Comparison of ENCODE assay signal across 21 cellular contexts in genomic region chr17:82588266-82589175, GRCh38. TPM values are rescaled to one million over a fixed set of nuclear protein-coding genes. Genes with fewer than 3 reads are reported as not detected.
DNase-seq lines count a peak whose midpoint lies in the region; ATAC-seq and TF ChIP-seq lines count a peak whose summit lies in the region.
"Had no signal": no experiment of that assay in that cellular context is flagged by ENCODE, and none has a peak within 500 bp of the region (broad histone marks: within the 10 kb centered on the region; RNA-seq: fewer than 3 reads in every experiment).

No MANE protein-coding gene starts in this region.

- TF ChIP-seq CTCF in 22Rv1 (IDR thresholded peaks at IDR 0.05): no peak
- no peak for TF ChIP-seq CTCF in GM10266 (IDR thresholded peaks at IDR 0.05; ENCODE audit: control insufficient read depth, insufficient read depth, low read depth, missing control alignments)

- no peak overlapping the region for H3K4me3 ChIP-seq in H7 (ENCODE audit: insufficient read depth, low read depth, low read length)
- H3K4me3 ChIP-seq: gastrocnemius medialis had no signal

- H3K36me3 Mint-ChIP-seq in activated naive CD8-positive, alpha-beta T cell treated with anti-CD3 and anti-CD28 coated beads for 36 hours: peaks cover 46% of the 10 kb centered on the region
- H3K36me3 Mint-ChIP-seq in naive thymus-derived CD8-positive, alpha-beta T cell: peaks cover 0 to 40% (median 5%) of the 10 kb centered on the region in 3 donors

- H3K9me3 Mint-ChIP-seq in activated naive CD8-positive, alpha-beta T cell treated with anti-CD3 and anti-CD28 coated beads for 36 hours: no peaks in the 10 kb centered on the region
- H3K9me3 Mint-ChIP-seq in naive thymus-derived CD8-positive, alpha-beta T cell: no peaks in the 10 kb centered on the region
- H3K9me3 Mint-ChIP-seq: natural killer cell treated with Interleukin-12 subunit alpha and Interleukin-12 subunit beta and Interleukin-15 and Interleukin-18, amount 100 ng/mL, for 72 hours had no signal

- H3K4me3 Mint-ChIP-seq in activated naive CD8-positive, alpha-beta T cell treated with anti-CD3 and anti-CD28 coated beads for 36 hours: no peak overlapping the region
- no peak overlapping the region for H3K4me3 Mint-ChIP-seq in naive thymus-derived CD8-positive, alpha-beta T cell
- H3K4me3 Mint-ChIP-seq: natural killer cell treated with Interleukin-12 subunit alpha and Interleukin-12 subunit beta and Interleukin-15 and Interleukin-18, amount 100 ng/mL, for 72 hours had no signal

- peak overlapping the region; percentile 54 for H3K27ac Mint-ChIP-seq in activated naive CD8-positive, alpha-beta T cell treated with anti-CD3 and anti-CD28 coated beads for 36 hours
- H3K27ac Mint-ChIP-seq in naive thymus-derived CD8-positive, alpha-beta T cell: peak overlapping the region in 9 of 10 donors; percentile 20 to 85 (median 47)

- POLR2A ChIA-PET in naive thymus-derived CD8-positive, alpha-beta T cell (lab: Charles Lee): interaction anchor here (0.8 kb wide), 1 partner anchor 97 kb away, joined by 5 read pairs; no protein-coding TSS in a partner anchor

- no peaks in the 10 kb centered on the region for H3K27me3 Mint-ChIP-seq in activated naive CD8-positive, alpha-beta T cell treated with anti-CD3 and anti-CD28 coated beads for 36 hours
- H3K27me3 Mint-ChIP-seq in naive thymus-derived CD8-positive, alpha-beta T cell: no peaks in the 10 kb centered on the region
- H3K27me3 Mint-ChIP-seq: natural killer cell treated with Interleukin-12 subunit alpha and Interleukin-12 subunit beta and Interleukin-15 and Interleukin-18, amount 100 ng/mL, for 72 hours had no signal

- H3K27ac ChIP-seq in 22Rv1: peak overlapping the region; percentile 23; the same call in 1 of the 2 replicates

- H3K27me3 ChIP-seq in H7 (ENCODE audit: control insufficient read depth, insufficient read depth, low read length): no peaks in the 10 kb centered on the region
- H3K27me3 ChIP-seq: gastrocnemius medialis had no signal

- peak; percentile 49 for DNase-seq in H7
- no peak for DNase-seq in activated naive CD8-positive, alpha-beta T cell treated with anti-CD3 and anti-CD28 coated beads for 36 hours
- no peak for DNase-seq in naive thymus-derived CD8-positive, alpha-beta T cell
- DNase-seq in GM10266 (ENCODE audit: extremely low spot score): no peak
- DNase-seq in AG20443 (ENCODE audit: low spot score): no peak
- DNase-seq: activated CD4-positive, CD25-positive, alpha-beta regulatory T cell; aorta; central memory CD4-positive, alpha-beta T cell; DMS79; gastrocnemius medialis; kidney glomerular epithelial cell; mesendoderm; NCI-H1105 treated with DMSO at 0.1 percent for 48 hours; NCI-H2081 treated with DMSO at 0.1 percent for 48 hours had no signal

- H3K36me3 ChIP-seq in H7 (replicated peaks; ENCODE audit: control insufficient read depth, insufficient read depth, low read length): peaks cover 18% of the 10 kb centered on the region

- H3K4me1 Mint-ChIP-seq in activated naive CD8-positive, alpha-beta T cell treated with anti-CD3 and anti-CD28 coated beads for 36 hours: peaks cover 43% of the 10 kb centered on the region
- peaks cover 13 to 34% (median 23%) of the 10 kb centered on the region in 4 donors for H3K4me1 Mint-ChIP-seq in naive thymus-derived CD8-positive, alpha-beta T cell

- ATAC-seq in naive thymus-derived CD8-positive, alpha-beta T cell: no peak
- ATAC-seq in GM21723 (IDR thresholded peaks at IDR 0.05; ENCODE audit: unreplicated experiment): no peak
- ATAC-seq in GM21423 (IDR thresholded peaks at IDR 0.05; ENCODE audit: unreplicated experiment): no peak
- ATAC-seq: esophagus mucosa; gastrocnemius medialis; HCT116; natural killer cell treated with Interleukin-12 subunit alpha and Interleukin-12 subunit beta and Interleukin-15 and Interleukin-18, amount 100 ng/mL, for 72 hours; SK-N-SH treated with all-trans-retinoic acid at 6 μM for 48 hours had no signal

RNA-seq across cellular contexts. Expression of gene WDR45B, which starts 59.7 kb away (rescaled TPM):
- total RNA-seq in H7 (2014; rRNA removed; shearing (Covaris generic)): 131 and 150 TPM in 2 replicates
- total RNA-seq in activated naive CD8-positive, alpha-beta T cell treated with anti-CD3 and anti-CD28 coated beads for 36 hours: 10 to 100 TPM; 60.3 to 61.1 TPM
- total RNA-seq in naive thymus-derived CD8-positive, alpha-beta T cell: 10 to 100 TPM; 68.6 to 75.0 TPM
- 10 to 100 TPM; 22.5 to 32.6 (median 27.9) TPM for polyA plus RNA-seq in naive thymus-derived CD8-positive, alpha-beta T cell
